Comparison of ENCODE assay signal across 8 cellular contexts in the genomic region with DNA sequence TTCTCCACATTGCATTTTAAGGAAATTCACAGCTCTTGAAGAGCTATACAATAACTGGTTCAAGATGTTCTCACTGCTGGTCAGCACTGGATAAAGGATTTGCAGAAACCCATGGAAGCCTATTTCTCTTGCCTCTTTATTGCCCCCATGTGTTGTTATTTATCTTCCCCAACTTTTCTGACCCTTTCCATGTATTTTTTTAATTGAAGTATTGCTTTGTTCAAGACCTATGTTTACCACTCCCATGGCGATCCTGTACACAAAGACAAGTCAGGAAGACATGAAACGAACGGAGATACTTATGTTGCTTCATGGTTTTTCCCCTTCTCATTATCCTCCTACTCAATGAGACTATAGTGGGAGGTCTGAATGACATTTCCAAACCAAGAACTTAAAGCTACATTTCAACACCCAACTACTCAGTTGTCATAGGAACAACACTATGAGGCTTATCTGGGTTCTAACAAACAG.
DNase-seq lines count a peak whose midpoint lies in the region; ATAC-seq lines count a peak whose summit lies in the region.

No MANE protein-coding gene starts in this region.

- peaks cover 28% of the 10 kb centered on the region for H3K36me3 Mint-ChIP-seq in activated CD4-positive, alpha-beta T cell treated with anti-CD3 and anti-CD28 coated beads, Interleukin-2, amount 10 ng/mL, durations not matched to agents 7 days and 5 days (ENCODE audit: low read depth)
- no peaks in the 10 kb centered on the region for H3K36me3 Mint-ChIP-seq in T-helper 17 cell (ENCODE audit: low read depth)

- peak; percentile 56 for ATAC-seq in T-helper 17 cell
- peak; percentile 56 for ATAC-seq in stimulated activated naive CD8-positive, alpha-beta T cell treated with anti-CD3 and anti-CD28 coated beads, Interleukin-15, amount 100 ng/mL, for 72 hours

- DNase-seq in activated CD4-positive, alpha-beta T cell treated with anti-CD3 and anti-CD28 coated beads, Interleukin-2, amount 10 ng/mL, durations not matched to agents 7 days and 5 days: no peak
- no peak for DNase-seq in activated CD4-positive, alpha-beta T cell treated with anti-CD3 and anti-CD28 coated beads, Interleukin-2, amount 50 U/mL, for 1 hour
- DNase-seq in T-helper 17 cell: no peak
- DNase-seq in fibroblast of peridontal ligament (ENCODE audit: extremely low read depth): peak; percentile 68
- DNase-seq in stimulated activated naive CD8-positive, alpha-beta T cell treated with anti-CD3 and anti-CD28 coated beads, Interleukin-15, amount 100 ng/mL, for 72 hours: no peak
- no peak for DNase-seq in OCI-M2 (lab: John Stamatoyannopoulos, UW; ENCODE audit: unreplicated experiment)
- DNase-seq in UCSD-AML1 (lab: John Stamatoyannopoulos, UW; ENCODE audit: unreplicated experiment): no peak
- no peak for DNase-seq in activated CD4-positive, alpha-beta T cell treated with anti-CD3 and anti-CD28 coated beads, Interleukin-2, amount 50 U/mL, for 4 hours

- CTCF ChIA-PET in activated CD4-positive, alpha-beta T cell treated with anti-CD3 and anti-CD28 coated beads, Interleukin-2, amount 10 ng/mL, durations not matched to agents 7 days and 5 days (lab: Charles Lee): interaction anchor here (1.1 kb wide), 1 partner anchor 21 kb away, joined by 4 read pairs; no protein-coding TSS in a partner anchor

- H3K27ac Mint-ChIP-seq in activated CD4-positive, alpha-beta T cell treated with anti-CD3 and anti-CD28 coated beads, Interleukin-2, amount 10 ng/mL, durations not matched to agents 7 days and 5 days: peak overlapping the region; percentile 84
- peak overlapping the region; percentile 95 for H3K27ac Mint-ChIP-seq in T-helper 17 cell
- H3K27ac Mint-ChIP-seq in stimulated activated naive CD8-positive, alpha-beta T cell treated with anti-CD3 and anti-CD28 coated beads, Interleukin-15, amount 100 ng/mL, for 72 hours: peak overlapping the region; percentile 90 to 98

- no peaks in the 10 kb centered on the region for H3K27me3 Mint-ChIP-seq in activated CD4-positive, alpha-beta T cell treated with anti-CD3 and anti-CD28 coated beads, Interleukin-2, amount 10 ng/mL, durations not matched to agents 7 days and 5 days
- H3K27me3 Mint-ChIP-seq in T-helper 17 cell: no peaks in the 10 kb centered on the region
- no peaks in the 10 kb centered on the region for H3K27me3 Mint-ChIP-seq in stimulated activated naive CD8-positive, alpha-beta T cell treated with anti-CD3 and anti-CD28 coated beads, Interleukin-15, amount 100 ng/mL, for 72 hours

- H3K4me1 Mint-ChIP-seq in activated CD4-positive, alpha-beta T cell treated with anti-CD3 and anti-CD28 coated beads, Interleukin-2, amount 10 ng/mL, durations not matched to agents 7 days and 5 days: peaks cover 61% of the 10 kb centered on the region
- peaks cover 28% of the 10 kb centered on the region for H3K4me1 Mint-ChIP-seq in T-helper 17 cell
- H3K4me1 Mint-ChIP-seq in stimulated activated naive CD8-positive, alpha-beta T cell treated with anti-CD3 and anti-CD28 coated beads, Interleukin-15, amount 100 ng/mL, for 72 hours: peaks cover 25% of the 10 kb centered on the region

- H3K4me3 Mint-ChIP-seq in activated CD4-positive, alpha-beta T cell treated with anti-CD3 and anti-CD28 coated beads, Interleukin-2, amount 10 ng/mL, durations not matched to agents 7 days and 5 days: peak overlapping the region; percentile 77
- H3K4me3 Mint-ChIP-seq in T-helper 17 cell: peak overlapping the region; percentile 85
- peak overlapping the region; percentile 89 to 92 for H3K4me3 Mint-ChIP-seq in stimulated activated naive CD8-positive, alpha-beta T cell treated with anti-CD3 and anti-CD28 coated beads, Interleukin-15, amount 100 ng/mL, for 72 hours

- no peaks in the 10 kb centered on the region for H3K9me3 Mint-ChIP-seq in activated CD4-positive, alpha-beta T cell treated with anti-CD3 and anti-CD28 coated beads, Interleukin-2, amount 10 ng/mL, durations not matched to agents 7 days and 5 days
- H3K9me3 Mint-ChIP-seq in stimulated activated naive CD8-positive, alpha-beta T cell treated with anti-CD3 and anti-CD28 coated beads, Interleukin-15, amount 100 ng/mL, for 72 hours: no peaks in the 10 kb centered on the region

- POLR2A ChIA-PET in activated CD4-positive, alpha-beta T cell treated with anti-CD3 and anti-CD28 coated beads, Interleukin-2, amount 10 ng/mL, durations not matched to agents 7 days and 5 days (lab: Charles Lee): interaction anchor here (0.6 kb wide), 1 partner anchor 9 kb away, joined by 3 read pairs; no protein-coding TSS in a partner anchor

- no peaks in the 10 kb centered on the region for H3K9me3 ChIP-seq in T-helper 17 cell (ENCODE audit: control insufficient read depth, low read length, poor library complexity, severe bottlenecking)
